In genomic region chr2:40240067-40240466, GRCh38 we compare ENCODE assay signal across 10 cellular contexts.
DNase-seq lines count a peak whose midpoint lies in the region; ATAC-seq and TF ChIP-seq lines count a peak whose summit lies in the region.
"Had no signal": no experiment of that assay in that cellular context is flagged by ENCODE, and none has a peak within 500 bp of the region (broad histone marks: within the 10 kb centered on the region; RNA-seq: fewer than 3 reads in every experiment).

No MANE protein-coding gene starts in this region.

- peak; percentile 95 for DNase-seq in AG08395 (ENCODE audit: low spot score)
- peak; percentile 67 for DNase-seq in NCI-H1436 treated with DMSO at 0.1 percent for 48 hours (lab: John Stamatoyannopoulos, UW)
- peak; percentile 91 for DNase-seq in coronary artery (ENCODE audit: low spot score)
- peak; percentile 40 for DNase-seq in medulla oblongata (ENCODE audit: extremely low spot score)
- no peak for DNase-seq in NCI-H526 treated with DMSO at 0.1 percent for 48 hours (lab: John Stamatoyannopoulos, UW)

- ATAC-seq in HG03565 (IDR thresholded peaks at IDR 0.05; ENCODE audit: unreplicated experiment) (no peak), HG02970 (IDR thresholded peaks at IDR 0.05; ENCODE audit: low FRiP score, unreplicated experiment) (no peak), HG03460 (IDR thresholded peaks at IDR 0.05; ENCODE audit: unreplicated experiment) (no peak)
- ATAC-seq: HCT116, Panc1 had no signal

- no peak overlapping the region for H3K4me3 ChIP-seq in coronary artery

- peak overlapping the region in 1 of 2 donors; percentile 51 for H3K27ac ChIP-seq in coronary artery

- TF ChIP-seq CTCF in coronary artery (IDR thresholded peaks at IDR 0.05): no peak
